Comparison of ENCODE assay signal across 9 cellular contexts in genomic region chr1:109619405-109619654, GRCh38. TPM values are rescaled to one million over a fixed set of nuclear protein-coding genes. Genes with fewer than 3 reads are reported as not detected.
DNase-seq lines count a peak whose midpoint lies in the region; ATAC-seq and TF ChIP-seq lines count a peak whose summit lies in the region.
"Had no signal": no experiment of that assay in that cellular context is flagged by ENCODE, and none has a peak within 500 bp of the region (broad histone marks: within the 10 kb centered on the region; RNA-seq: fewer than 3 reads in every experiment).

Gene GNAT2 (minus strand): TSS chr1:109619616. CDS start chr1:109612870, 6,746 bp downstream.

- peak within 1 kb of the TSS; percentile 97 for H3K27ac Mint-ChIP-seq in activated CD4-positive, alpha-beta T cell treated with anti-CD3 and anti-CD28 coated beads for 36 hours

- H3K9me3 Mint-ChIP-seq in activated CD4-positive, alpha-beta T cell treated with anti-CD3 and anti-CD28 coated beads for 36 hours (ENCODE audit: low read depth) = no peaks in the 10 kb centered on the region

- no peaks in the 10 kb centered on the region for H3K36me3 ChIP-seq in adipocyte (ENCODE audit: control insufficient read depth, insufficient read depth, low read length, severe bottlenecking)
- H3K36me3 ChIP-seq in thoracic aorta = no peaks in the 10 kb centered on the region

- no peaks in the 10 kb centered on the region for H3K27me3 Mint-ChIP-seq in activated CD4-positive, alpha-beta T cell treated with anti-CD3 and anti-CD28 coated beads for 36 hours

- ATAC-seq in activated CD4-positive, alpha-beta T cell treated with anti-CD3 and anti-CD28 coated beads for 36 hours = no peak
- no peak for ATAC-seq in thoracic aorta (ENCODE audit: insufficient number of reproducible peaks, low FRiP score, low read depth)
- no peak for ATAC-seq in HG03135 (IDR thresholded peaks at IDR 0.05; ENCODE audit: unreplicated experiment)
- ATAC-seq in GM21360 (IDR thresholded peaks at IDR 0.05; ENCODE audit: unreplicated experiment) = no peak
- no peak for ATAC-seq in GM21825 (IDR thresholded peaks at IDR 0.05; ENCODE audit: unreplicated experiment)

- no peaks in the 10 kb centered on the region for H3K36me3 Mint-ChIP-seq in activated CD4-positive, alpha-beta T cell treated with anti-CD3 and anti-CD28 coated beads for 36 hours (ENCODE audit: low read depth)

- peak within 1 kb of the TSS; percentile 69 for H3K27ac ChIP-seq in layer of hippocampus (ENCODE audit: low read depth, low read length)
- peak within 1 kb of the TSS; percentile 79 to 93 for H3K27ac ChIP-seq in thoracic aorta

- H3K9ac ChIP-seq in adipocyte (ENCODE audit: low read length) = peak within 1 kb of the TSS; percentile 95

- H3K4me3 Mint-ChIP-seq in activated CD4-positive, alpha-beta T cell treated with anti-CD3 and anti-CD28 coated beads for 36 hours = peak within 1 kb of the TSS; percentile 97

- POLR2A ChIA-PET in activated CD4-positive, alpha-beta T cell treated with anti-CD3 and anti-CD28 coated beads for 36 hours (lab: Charles Lee) = interaction anchor here (1.5 to 2.3 kb wide), 3 partner anchors 21 to 73 kb away, joined by 3 to 13 read pairs (median 5); partner anchors contain the start of gene GNAI3

- CTCF ChIA-PET in activated CD4-positive, alpha-beta T cell treated with anti-CD3 and anti-CD28 coated beads for 36 hours (lab: Charles Lee) = interaction anchor here (0.6 to 3.4 kb wide), 6 partner anchors 21 to 250 kb away, joined by 3 to 27 read pairs (median 8); partner anchors contain the start of genes CYB561D1 and GNAI3

- intact Hi-C loops in activated CD4-positive, alpha-beta T cell treated with anti-CD3 and anti-CD28 coated beads for 36 hours (cut with DNase I, micrococcal nuclease) = no loop called here

- peaks cover 58% of the 10 kb centered on the region for H3K4me1 Mint-ChIP-seq in activated CD4-positive, alpha-beta T cell treated with anti-CD3 and anti-CD28 coated beads for 36 hours

- H3K4me3 ChIP-seq in adipocyte (ENCODE audit: low read length) (peak within 1 kb of the TSS; percentile 86), thoracic aorta (peak within 1 kb of the TSS; percentile 88)

- H3K9me3 ChIP-seq in adipocyte (ENCODE audit: control insufficient read depth, low read length) (no peaks in the 10 kb centered on the region), thoracic aorta (no peaks in the 10 kb centered on the region)

- no peak for DNase-seq in activated CD4-positive, alpha-beta T cell treated with anti-CD3 and anti-CD28 coated beads for 36 hours
- no peak for DNase-seq in activated CD4-positive, alpha-beta T cell treated with anti-CD3 and anti-CD28 coated beads, Interleukin-2, amount 50 U/mL, for 4 hours
- DNase-seq in adipocyte (ENCODE audit: low read depth) = no peak
- DNase-seq in thoracic aorta (ENCODE audit: low spot score) = no peak

- H3K27me3 ChIP-seq in adipocyte (replicated peaks; ENCODE audit: control insufficient read depth, insufficient read depth, low read length) = no peaks in the 10 kb centered on the region
- H3K27me3 ChIP-seq in layer of hippocampus (ENCODE audit: control insufficient read depth, insufficient read depth, low read length) = no peaks in the 10 kb centered on the region
- H3K27me3 ChIP-seq in thoracic aorta (replicated peaks; ENCODE audit: insufficient read depth) = no peaks in the 10 kb centered on the region

- no peak for TF ChIP-seq CTCF in thoracic aorta (IDR thresholded peaks at IDR 0.05)

- H3K4me1 ChIP-seq in adipocyte (ENCODE audit: control insufficient read depth, insufficient read depth, low read length) (peaks cover 48% of the 10 kb centered on the region), thoracic aorta (ENCODE audit: control insufficient read depth in 1 of 2, low read depth in 2 of 2) (peaks cover 27 to 40% of the 10 kb centered on the region in 2 donors)

RNA-seq across cellular contexts. Expression of gene GNAT2, which starts in this region (rescaled TPM):
- under 1 TPM; 0.26 to 0.64 TPM for total RNA-seq in activated CD4-positive, alpha-beta T cell treated with anti-CD3 and anti-CD28 coated beads for 36 hours
- total RNA-seq in thoracic aorta = not detected
- total RNA-seq: NCI-H460 had no signal
